In the genomic region with DNA sequence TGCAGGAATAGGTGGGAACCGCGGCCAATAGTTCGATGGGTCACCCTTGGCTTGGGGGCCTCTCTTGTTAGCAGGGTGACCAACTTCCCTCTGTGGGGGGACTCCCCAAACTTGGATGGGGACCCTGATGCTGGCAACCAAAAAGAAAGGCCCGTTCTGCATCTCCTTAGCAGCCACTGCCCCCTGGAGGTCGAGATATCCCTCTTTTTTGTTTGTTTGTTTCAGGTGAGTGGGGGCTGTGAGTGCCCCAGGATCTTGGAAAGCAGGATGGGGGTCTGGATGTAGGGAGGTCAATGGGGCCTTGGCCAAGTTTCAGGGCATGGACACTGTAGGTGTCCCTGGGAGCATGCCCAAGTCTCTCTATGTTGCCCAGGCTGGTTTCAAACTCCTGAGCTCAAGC, we compare ENCODE assay signal across 10 cellular contexts. TPM values are rescaled to one million over a fixed set of nuclear protein-coding genes. Genes with fewer than 3 reads are reported as not detected.
DNase-seq lines count a peak whose midpoint lies in the region; ATAC-seq and TF ChIP-seq lines count a peak whose summit lies in the region.
"Had no signal": no experiment of that assay in that cellular context is flagged by ENCODE, and none has a peak within 500 bp of the region (broad histone marks: within the 10 kb centered on the region; RNA-seq: fewer than 3 reads in every experiment).

No MANE protein-coding gene starts in this region.

- no peaks in the 10 kb centered on the region; a peak in 1 of 7 replicates for H3K36me3 Mint-ChIP-seq in H9 (ENCODE audit: insufficient read depth in 1 of 3, low read depth in 3 of 3)
- H3K36me3 Mint-ChIP-seq: naive B cell had no signal

- H3K27ac ChIP-seq in H9 (ENCODE audit: insufficient read length, low read depth, low read length) (no peak overlapping the region), esophagus squamous epithelium (no peak overlapping the region)

- H2BK20ac ChIP-seq in H9 (ENCODE audit: low read depth, low read length, poor library complexity, severe bottlenecking) = no peak overlapping the region

- H3K9ac ChIP-seq in H9 (ENCODE audit: extremely low read depth, insufficient read length, low read length) = no peak overlapping the region

- H2AFZ ChIP-seq in H9 (ENCODE audit: low read length) = no peak overlapping the region

- H3K4me3 ChIP-seq in BE2C (ENCODE audit: low read depth, low read length) (no peak overlapping the region), esophagus squamous epithelium (no peak overlapping the region)

- H2BK5ac ChIP-seq in H9 (ENCODE audit: insufficient read length, low read length) = no peak overlapping the region

- TF ChIP-seq CTCF in BE2C (IDR thresholded peaks at IDR 0.05; ENCODE audit: low read depth, low read length) (peak; percentile 50), H9 (conservative IDR thresholded peaks at IDR 0.05) (peak; percentile 81), esophagus squamous epithelium (IDR thresholded peaks at IDR 0.05) (peak in 2 of 6 experiments; percentile 12 to 44)

- DNase-seq in BE2C (peak; percentile 31), H9 (peak; percentile 56), iPS DF 19.7 (ENCODE audit: low read depth, low spot score) (peak; percentile 20), NCI-H1048 (lab: John Stamatoyannopoulos, UW) (no peak), esophagus squamous epithelium (lab: John Stamatoyannopoulos, UW) (no peak)
- DNase-seq in activated T-cell treated with anti-CD3 and anti-CD28 coated beads, Interleukin-2, amount 50 U/mL, for 48 hours = peak; percentile 41 to 51
- DNase-seq: activated B cell treated with CpG ODN at 0.5 μM for 24 hours, naive B cell had no signal

- H3K27me3 Mint-ChIP-seq in H9 (ENCODE audit: low read depth) = peaks cover under 1% of the 10 kb centered on the region; the same call in 1 of the 2 replicates

- no peak overlapping the region for H3T11ph ChIP-seq in H9 (ENCODE audit: low read length)

- H3K23ac ChIP-seq in H9 (ENCODE audit: insufficient read length, low read depth, low read length) = no peak overlapping the region

- no peaks in the 10 kb centered on the region for H3K27me3 ChIP-seq in BE2C
- H3K27me3 ChIP-seq in H9 (ENCODE audit: insufficient read depth, low read length) = no peaks in the 10 kb centered on the region
- H3K27me3 ChIP-seq in esophagus squamous epithelium = no peaks in the 10 kb centered on the region

- no peaks in the 10 kb centered on the region; the same call in 1 of the 2 replicates for H3K36me3 ChIP-seq in BE2C
- peaks cover 0 to under 1% (median 0%) of the 10 kb centered on the region in 3 donors for H3K36me3 ChIP-seq in esophagus squamous epithelium

- H2BK15ac ChIP-seq in H9 (ENCODE audit: low read depth, low read length) = no peak overlapping the region

- H3K27ac Mint-ChIP-seq in H9 = no peak overlapping the region
- H3K27ac Mint-ChIP-seq: activated B cell treated with CpG ODN at 0.5 μM for 24 hours had no signal

- H3K9me3 ChIP-seq in BE2C (no peaks in the 10 kb centered on the region), H9 (ENCODE audit: control insufficient read depth, low read depth, low read length) (no peaks in the 10 kb centered on the region), esophagus squamous epithelium (no peaks in the 10 kb centered on the region)

- no peak overlapping the region for H2BK12ac ChIP-seq in H9 (ENCODE audit: insufficient read length, low read depth, low read length)

- no peak overlapping the region for H4K5ac ChIP-seq in H9 (ENCODE audit: insufficient read length, low read depth, low read length)

- H3K4me2 ChIP-seq in H9 (ENCODE audit: insufficient read depth, insufficient read length, low read length) = no peak overlapping the region

- no peak overlapping the region for H3K56ac ChIP-seq in H9 (ENCODE audit: insufficient read length, low read depth, low read length)

- H4K91ac ChIP-seq in H9 (ENCODE audit: insufficient read length, low read depth, low read length) = no peak overlapping the region

- H3K4me3 Mint-ChIP-seq in H9 = peak overlapping the region in 1 of 2 experiments; percentile 17; a peak in 2 of 5 replicates
- H3K4me3 Mint-ChIP-seq: activated B cell treated with CpG ODN at 0.5 μM for 24 hours had no signal

- peaks cover 12 to 23% of the 10 kb centered on the region in 2 experiments for H3K4me1 Mint-ChIP-seq in H9
- H3K4me1 Mint-ChIP-seq: activated B cell treated with CpG ODN at 0.5 μM for 24 hours, naive B cell had no signal

- no peaks in the 10 kb centered on the region for H3K9me3 Mint-ChIP-seq in H9
- H3K9me3 Mint-ChIP-seq: activated B cell treated with CpG ODN at 0.5 μM for 24 hours, naive B cell had no signal

- H2BK120ac ChIP-seq in H9 (ENCODE audit: low read depth, low read length, poor library complexity, severe bottlenecking) = no peak overlapping the region

- no peak overlapping the region for H4K8ac ChIP-seq in H9 (replicated peaks; ENCODE audit: insufficient read length, low read depth, low read length)

- H3K4me1 ChIP-seq in BE2C (peaks cover 30% of the 10 kb centered on the region), H9 (ENCODE audit: insufficient read depth, low read length) (no peaks in the 10 kb centered on the region; the same call in 1 of the 2 replicates), esophagus squamous epithelium (peaks cover 5 to 52% (median 28%) of the 10 kb centered on the region in 3 donors)

- H3K79me2 ChIP-seq in H9 (ENCODE audit: insufficient read depth, low read length) = no peaks in the 10 kb centered on the region

- no peak for TF ChIP-seq POLR2A in esophagus squamous epithelium (IDR thresholded peaks at IDR 0.05)

- no peak overlapping the region for H3K4ac ChIP-seq in H9 (ENCODE audit: low read depth, low read length)

- H2AK5ac ChIP-seq in H9 (ENCODE audit: insufficient read length, low read length) = no peak overlapping the region

- no peak for ATAC-seq in HG03175 (IDR thresholded peaks at IDR 0.05; ENCODE audit: unreplicated experiment)
- ATAC-seq in HG02981 (IDR thresholded peaks at IDR 0.05; ENCODE audit: unreplicated experiment) = no peak

- intact Hi-C loops in esophagus squamous epithelium (cut with DNase I) = loop anchor here (10.0 kb wide), 1 partner anchor 81 kb away; no protein-coding TSS in a partner anchor

- H3K14ac ChIP-seq in H9 (ENCODE audit: insufficient read depth, low read length) = no peak overlapping the region

- no peaks in the 10 kb centered on the region for H3K23me2 ChIP-seq in H9 (ENCODE audit: insufficient read length, low read depth, low read length, poor library complexity, severe bottlenecking)

- H3K79me1 ChIP-seq in H9 (ENCODE audit: insufficient read depth, low read depth, low read length, poor library complexity, severe bottlenecking) = no peaks in the 10 kb centered on the region

- H4K20me1 ChIP-seq in H9 (ENCODE audit: control insufficient read depth, insufficient read depth, insufficient read length) = no peaks in the 10 kb centered on the region

- WGBS in H9 (ENCODE audit: extremely low coverage, insufficient read length, low lambda C conversion rate) = no CpG with 5 or more reads among the region's 5 CpGs
- WGBS in esophagus squamous epithelium, 2 donors = 56 to 58% methylated on average over 4 to 5 of the region's 5 CpGs

- no peak overlapping the region for H3K18ac ChIP-seq in H9 (ENCODE audit: insufficient read length, low read depth, low read length)

RNA-seq across cellular contexts. Expression of a gene that starts 7.7 kb away (rescaled TPM):
- polyA plus RNA-seq in BE2C (2012; ENCODE audit: insufficient read depth, insufficient read length, low read depth) = 23.7 TPM
- total RNA-seq in H9 (2021) = 19.0 and 19.1 TPM in 2 replicates
- total RNA-seq in esophagus squamous epithelium = 1 to 10 TPM; 1.8 to 3.6 (median 2.1) TPM

RNA-seq across cellular contexts. Expression of a gene that starts 39.0 kb away (rescaled TPM):
- 28.3 TPM for polyA plus RNA-seq in BE2C (2012; ENCODE audit: insufficient read depth, insufficient read length, low read depth)
- total RNA-seq in H9 (2021) (9.8 and 10.7 TPM in 2 replicates), esophagus squamous epithelium (1 to 10 TPM; 1.6 to 6.6 (median 3.4) TPM)

Comparison
In these comparisons a context has a peak if more than half of its experiments do, and no peak if none do; other contexts are left out.
1. DNase-seq: peak in BE2C (single experiment), H9 (single experiment), activated T-cell treated with anti-CD3 and anti-CD28 coated beads, Interleukin-2, amount 50 U/mL, for 48 hours (2 of 2) and iPS DF 19.7 (single experiment); none in NCI-H1048 (single experiment) and esophagus squamous epithelium (single experiment).